Comparison of ENCODE assay signal across 7 cellular contexts in genomic region chr9:76658510-76659231, GRCh38.
DNase-seq lines count a peak whose midpoint lies in the region; ATAC-seq and TF ChIP-seq lines count a peak whose summit lies in the region.

No MANE protein-coding gene starts in this region.

- H4K20me1 ChIP-seq in fibroblast of lung (ENCODE audit: control insufficient read depth, extremely low read depth, insufficient read depth, low read length) = no peaks in the 10 kb centered on the region

- H3K27me3 Mint-ChIP-seq in progenitor cell of endocrine pancreas = no peaks in the 10 kb centered on the region

- no peaks in the 10 kb centered on the region for H3K9me3 Mint-ChIP-seq in progenitor cell of endocrine pancreas (ENCODE audit: low read depth)

- H3K27me3 ChIP-seq in fibroblast of lung (ENCODE audit: control insufficient read depth, insufficient read depth, low read length) = no peaks in the 10 kb centered on the region

- H3K4me1 ChIP-seq in fibroblast of lung (ENCODE audit: control insufficient read depth, extremely low read depth, insufficient read depth, low read length) = peaks cover 13% of the 10 kb centered on the region

- no peak overlapping the region for H3K4me3 Mint-ChIP-seq in progenitor cell of endocrine pancreas (ENCODE audit: low read depth)

- H3K9me3 ChIP-seq in fibroblast of lung (ENCODE audit: control insufficient read depth, insufficient read depth, low read depth, low read length) = no peaks in the 10 kb centered on the region

- no peak overlapping the region for H3K4me3 ChIP-seq in fibroblast of lung (replicated peaks in 1 of 4; ENCODE audit: control extremely low read depth in 1 of 4, insufficient read depth in 1 of 4, low read depth in 3 of 4, low read length in 4 of 4)

- TF ChIP-seq CTCF in GM10248 (IDR thresholded peaks at IDR 0.05; ENCODE audit: control extremely low read depth, extremely low read depth, low read depth, missing control alignments) (peak; percentile 70), fibroblast of lung (conservative IDR thresholded peaks at IDR 0.05 in 1 of 2, IDR thresholded peaks at IDR 0.05 in 1 of 2; ENCODE audit: low read depth in 1 of 2, low read length in 2 of 2) (peak; percentile 73 to 74), progenitor cell of endocrine pancreas (IDR thresholded peaks at IDR 0.05; ENCODE audit: unreplicated experiment) (peak; percentile 69)

- CTCF ChIA-PET in GM10248 (lab: Yijun Ruan, JAX) = interaction anchor here (0.5 to 3.8 kb wide), 39 partner anchors 8 to 328 kb away, joined by 3 to 45 read pairs (median 4); partner anchors contain the start of genes GCNT1 and RFK

- POLR2A ChIA-PET in GM10248 (lab: Yijun Ruan, JAX) = no interaction called here

- no peak overlapping the region for H3K27ac Mint-ChIP-seq in progenitor cell of endocrine pancreas

- no peaks in the 10 kb centered on the region for H3K36me3 Mint-ChIP-seq in progenitor cell of endocrine pancreas (ENCODE audit: insufficient read depth)

- peak; percentile 64 for DNase-seq in GM10248 (ENCODE audit: extremely low spot score)
- peak; percentile 49 for DNase-seq in HPDE6-E6E7 (ENCODE audit: extremely low spot score)
- DNase-seq in SIG-M5 (lab: John Stamatoyannopoulos, UW) = peak; percentile 2
- DNase-seq in fibroblast of lung (ENCODE audit: low read depth in 2 of 2) = peak; percentile 62 to 89
- no peak for DNase-seq in progenitor cell of endocrine pancreas (ENCODE audit: low spot score, unreplicated experiment)
- DNase-seq in GOT3 (lab: John Stamatoyannopoulos, UW) = no peak

- no peaks in the 10 kb centered on the region for H3K36me3 ChIP-seq in fibroblast of lung (ENCODE audit: control insufficient read depth, insufficient read depth, low read length)

- peak; percentile 92 for ATAC-seq in GM21390 (IDR thresholded peaks at IDR 0.05; ENCODE audit: unreplicated experiment)

- peaks cover 14% of the 10 kb centered on the region for H3K4me1 Mint-ChIP-seq in progenitor cell of endocrine pancreas (ENCODE audit: low read depth)

- H3K9ac ChIP-seq in fibroblast of lung (ENCODE audit: insufficient read depth, low read length) = no peak overlapping the region

- H3K4me2 ChIP-seq in fibroblast of lung (ENCODE audit: extremely low read depth, insufficient read depth, low read length) = no peak overlapping the region

- no peak overlapping the region for H3K27ac ChIP-seq in fibroblast of lung (ENCODE audit: insufficient read depth, low read length)

- no peak overlapping the region for H2AFZ ChIP-seq in fibroblast of lung (ENCODE audit: low read length)

- H3K79me2 ChIP-seq in fibroblast of lung (ENCODE audit: control insufficient read depth, insufficient read depth, low read length) = no peaks in the 10 kb centered on the region

Comparison
In these comparisons a context has a peak if more than half of its experiments do, and no peak if none do; other contexts are left out.
1. DNase-seq: peak in GM10248 (single experiment), HPDE6-E6E7 (single experiment), SIG-M5 (single experiment) and fibroblast of lung (2 of 2); none in progenitor cell of endocrine pancreas (single experiment) and GOT3 (single experiment).
2. Peak in every context shown above with its lines, with median percentiles within 50 percentile points of each other: CTCF ChIP-seq.